ENCODE assay signal across 9 cellular contexts in genomic region chr4:1309261-1310010, GRCh38. TPM values are rescaled to one million over a fixed set of nuclear protein-coding genes. Genes with fewer than 3 reads are reported as not detected.
DNase-seq lines count a peak whose midpoint lies in the region; ATAC-seq lines count a peak whose summit lies in the region.
"Had no signal": no experiment of that assay in that cellular context is flagged by ENCODE, and none has a peak within 500 bp of the region (broad histone marks: within the 10 kb centered on the region; RNA-seq: fewer than 3 reads in every experiment).

No MANE protein-coding gene starts in this region.

- no peak overlapping the region for H2BK15ac ChIP-seq in neuronal stem cell (ENCODE audit: low read length)

- H3K79me1 ChIP-seq in neuronal stem cell (ENCODE audit: low read depth, low read length): peaks cover 34% of the 10 kb centered on the region

- no peak overlapping the region for H2BK12ac ChIP-seq in neuronal stem cell (ENCODE audit: low read length)

- peak overlapping the region; percentile 57 for H3K4me3 Mint-ChIP-seq in activated naive CD8-positive, alpha-beta T cell treated with anti-CD3 and anti-CD28 coated beads, Interleukin-2, amount 50 U/mL, for 24 hours

- no CpG with 5 or more reads among the region's 36 CpGs for WGBS in neuronal stem cell (ENCODE audit: extremely low coverage in 2 of 2, insufficient read length in 2 of 2, insufficient replicate concordance in 1 of 2), 2 donors

- H3K4ac ChIP-seq in neuronal stem cell (ENCODE audit: low read length): no peak overlapping the region

- no peaks in the 10 kb centered on the region for H3K9me3 ChIP-seq in SJCRH30 (replicated peaks)
- peaks cover 6 to 21% of the 10 kb centered on the region in 2 donors for H3K9me3 ChIP-seq in neuronal stem cell (replicated peaks in 1 of 2; ENCODE audit: control insufficient read depth in 2 of 2, insufficient read depth in 1 of 2, low read depth in 1 of 2, low read length in 2 of 2)
- H3K9me3 ChIP-seq: A549 had no signal

- H3K4me3 ChIP-seq in ACC112 (ENCODE audit: low read depth, low read length) (peak overlapping the region; percentile 78), SJCRH30 (peak overlapping the region; percentile 52), neuronal stem cell (ENCODE audit: low read length in 2 of 2) (peak overlapping the region; percentile 41 to 56)
- H3K4me3 ChIP-seq: A549 had no signal

- H4K8ac ChIP-seq in neuronal stem cell (ENCODE audit: low read depth, low read length): no peak overlapping the region

- no peak overlapping the region for H2BK5ac ChIP-seq in neuronal stem cell (ENCODE audit: low read length)

- peak overlapping the region; percentile 37 for H3K27ac Mint-ChIP-seq in activated naive CD8-positive, alpha-beta T cell treated with anti-CD3 and anti-CD28 coated beads, Interleukin-2, amount 50 U/mL, for 24 hours

- peaks cover 25% of the 10 kb centered on the region for H3K36me3 Mint-ChIP-seq in activated naive CD8-positive, alpha-beta T cell treated with anti-CD3 and anti-CD28 coated beads, Interleukin-2, amount 50 U/mL, for 24 hours (ENCODE audit: low read depth)

- intact Hi-C loops in head of caudate nucleus (cut with DNase I): no loop called here

- H2BK120ac ChIP-seq in neuronal stem cell (ENCODE audit: low read depth, low read length): no peak overlapping the region

- H3K4me1 Mint-ChIP-seq in activated naive CD8-positive, alpha-beta T cell treated with anti-CD3 and anti-CD28 coated beads, Interleukin-2, amount 50 U/mL, for 24 hours: peaks cover 53% of the 10 kb centered on the region

- no peak overlapping the region for H2AK5ac ChIP-seq in neuronal stem cell (ENCODE audit: low read depth, low read length)

- H3K4me2 ChIP-seq in neuronal stem cell (ENCODE audit: insufficient read depth, low read length, poor library complexity, severe bottlenecking): peak overlapping the region; percentile 59
- H3K4me2 ChIP-seq: A549 had no signal

- no peaks in the 10 kb centered on the region for H3K27me3 Mint-ChIP-seq in activated naive CD8-positive, alpha-beta T cell treated with anti-CD3 and anti-CD28 coated beads, Interleukin-2, amount 50 U/mL, for 24 hours

- peak overlapping the region; percentile 13 for H3K9ac ChIP-seq in neuronal stem cell (ENCODE audit: low read depth, low read length, poor library complexity)

- H3K27me3 ChIP-seq in ACC112 (ENCODE audit: insufficient read depth, low read length): no peaks in the 10 kb centered on the region
- H3K27me3 ChIP-seq in SJCRH30: no peaks in the 10 kb centered on the region
- no peaks in the 10 kb centered on the region for H3K27me3 ChIP-seq in neuronal stem cell (ENCODE audit: control insufficient read depth in 3 of 3, insufficient read depth in 3 of 3, low read depth in 1 of 3, low read length in 3 of 3)

- peak overlapping the region; percentile 41 for H2AFZ ChIP-seq in ACC112 (ENCODE audit: low read length, unreplicated experiment)
- peak overlapping the region; percentile 50 for H2AFZ ChIP-seq in neuronal stem cell (ENCODE audit: low read length)

- H3K23ac ChIP-seq in neuronal stem cell (ENCODE audit: low read depth, low read length, poor library complexity): no peak overlapping the region

- no peaks in the 10 kb centered on the region for H3K9me3 Mint-ChIP-seq in activated naive CD8-positive, alpha-beta T cell treated with anti-CD3 and anti-CD28 coated beads, Interleukin-2, amount 50 U/mL, for 24 hours

- peak overlapping the region; percentile 45 for H3K18ac ChIP-seq in neuronal stem cell (ENCODE audit: low read length)

- no peak overlapping the region for H4K91ac ChIP-seq in neuronal stem cell (ENCODE audit: low read depth, low read length, poor library complexity)

- peaks cover 76% of the 10 kb centered on the region for H3K79me2 ChIP-seq in ACC112 (ENCODE audit: control insufficient read depth, insufficient read depth, low read length, unreplicated experiment)

- H3K27ac ChIP-seq in ACC112 (ENCODE audit: low read depth, low read length) (peak overlapping the region; percentile 88), SJCRH30 (peak overlapping the region; percentile 2; the same call in 1 of the 2 replicates), neuronal stem cell (replicated peaks; ENCODE audit: low read length) (peak overlapping the region; percentile 74), substantia nigra (ENCODE audit: low read depth, low read length, poor library complexity, severe bottlenecking) (peak overlapping the region; percentile 29)
- H3K27ac ChIP-seq: A549 had no signal

- peaks cover 17% of the 10 kb centered on the region for H3K4me1 ChIP-seq in ACC112 (ENCODE audit: control insufficient read depth, insufficient read depth, low read length, unreplicated experiment)
- peaks cover 6% of the 10 kb centered on the region; the same call in 1 of the 2 replicates for H3K4me1 ChIP-seq in SJCRH30
- H3K4me1 ChIP-seq in neuronal stem cell (ENCODE audit: control insufficient read depth in 2 of 2, insufficient read depth in 1 of 2, low read depth in 1 of 2, low read length in 2 of 2): peaks cover 7 to 16% of the 10 kb centered on the region in 2 donors
- H3K4me1 ChIP-seq: A549 had no signal

- peak overlapping the region; percentile 5 for H3K14ac ChIP-seq in neuronal stem cell (ENCODE audit: low read length)

- ATAC-seq in GM21447 (IDR thresholded peaks at IDR 0.05; ENCODE audit: unreplicated experiment) (peak; percentile 88), HG02798 (IDR thresholded peaks at IDR 0.05; ENCODE audit: poor library complexity, unreplicated experiment) (no peak)
- peak; percentile 83 for ATAC-seq in activated naive CD8-positive, alpha-beta T cell treated with anti-CD3 and anti-CD28 coated beads, Interleukin-2, amount 50 U/mL, for 24 hours

- DNase-seq in SJCRH30: peak; percentile 96 to 98
- peak; percentile 69 for DNase-seq in activated naive CD8-positive, alpha-beta T cell treated with anti-CD3 and anti-CD28 coated beads, Interleukin-2, amount 50 U/mL, for 24 hours
- peak; percentile 75 to 95 (median 88) for DNase-seq in head of caudate nucleus
- DNase-seq in neuronal stem cell (ENCODE audit: low spot score): peak; percentile 90
- peak; percentile 13 to 94 (median 81) for DNase-seq in substantia nigra (lab: John Stamatoyannopoulos, UW)

- H3K36me3 ChIP-seq in ACC112 (ENCODE audit: insufficient read depth, low read length) (peaks cover 31% of the 10 kb centered on the region), SJCRH30 (peaks cover 21% of the 10 kb centered on the region), neuronal stem cell (replicated peaks in 1 of 2; ENCODE audit: control insufficient read depth in 2 of 2, insufficient read depth in 2 of 2, low read length in 2 of 2) (peaks cover 26 to 45% of the 10 kb centered on the region in 2 donors)

RNA-seq across cellular contexts. Expression of gene MAEA, which starts 19.7 kb away (rescaled TPM):
- 54.1 and 55.3 TPM in 2 replicates for total RNA-seq in SJCRH30 (2014; rRNA removed; shearing (Covaris generic))
- polyA plus RNA-seq in neuronal stem cell (2013, experiment 1 of 2): 38.4 TPM
- polyA plus RNA-seq in neuronal stem cell (2013, experiment 2 of 2): 37.0 TPM

RNA-seq across cellular contexts. Expression of gene UVSSA, which starts 37.6 kb away (rescaled TPM):
- total RNA-seq in SJCRH30 (2014; rRNA removed; shearing (Covaris generic)): 3.4 and 5.8 TPM in 2 replicates
- 8.6 TPM for polyA plus RNA-seq in neuronal stem cell (2013, experiment 1 of 2)
- polyA plus RNA-seq in neuronal stem cell (2013, experiment 2 of 2): 8.7 TPM

Comparison
In these comparisons a context has a peak if more than half of its experiments do, and no peak if none do; other contexts are left out.
1. H3K27ac ChIP-seq: peak in every context shown above with its lines; median percentile 88 in ACC112; 74 in neuronal stem cell; 29 in substantia nigra; 2 in SJCRH30.